ENCODE assay signal across 12 cellular contexts in the genomic region with DNA sequence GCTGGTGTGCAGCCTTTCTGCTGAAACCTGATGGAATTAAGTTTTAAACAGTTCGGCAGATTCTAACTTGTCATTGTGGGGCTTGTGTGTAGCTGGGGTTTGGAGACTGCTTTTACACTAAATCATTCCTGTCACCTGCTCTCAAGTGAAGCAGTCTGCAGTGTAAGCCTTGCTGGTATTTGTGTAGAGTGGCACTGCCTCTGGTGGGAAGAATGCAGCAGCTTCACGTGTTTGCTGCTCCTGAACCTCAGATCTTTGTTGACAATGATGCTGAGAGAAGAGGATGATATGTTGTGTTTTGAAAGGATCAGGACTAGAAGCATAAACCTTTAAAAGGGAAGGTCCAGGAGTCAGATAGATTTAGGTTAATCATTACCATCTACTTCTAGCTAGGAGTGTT.
A peak's percentile ranks its signal among the peaks of the same experiment; 100 is the strongest.
DNase-seq lines count a peak whose midpoint lies in the region; ATAC-seq, FAIRE-seq and TF ChIP-seq lines count a peak whose summit lies in the region.
"Had no signal": no experiment of that assay in that cellular context is flagged by ENCODE, and none has a peak within 500 bp of the region (broad histone marks: within the 10 kb centered on the region; RNA-seq: fewer than 3 reads in every experiment).

No MANE protein-coding gene starts in this region.

- no peaks in the 10 kb centered on the region for H3K9me2 ChIP-seq in HCT116 (ENCODE audit: insufficient read depth)

- H3K4me1 ChIP-seq in HCT116 (ENCODE audit: control insufficient read depth in 1 of 2, insufficient read depth in 2 of 2, low read length in 2 of 2): no peaks in the 10 kb centered on the region
- H3K4me1 ChIP-seq in HepG2 (ENCODE audit: insufficient read depth, low read length): peaks cover 23% of the 10 kb centered on the region

- H3K4me3 ChIP-seq in HCT116 (replicated peaks in 1 of 2; ENCODE audit: low read depth in 1 of 2, low read length in 2 of 2) (no peak overlapping the region), HepG2 (replicated peaks in 1 of 3; ENCODE audit: insufficient read depth in 1 of 3, low read depth in 2 of 3, low read length in 3 of 3) (no peak overlapping the region)

- no peaks in the 10 kb centered on the region for H4K20me1 ChIP-seq in HCT116 (ENCODE audit: insufficient read depth)
- H4K20me1 ChIP-seq in HepG2 (ENCODE audit: insufficient read depth, low read length): no peaks in the 10 kb centered on the region

- H3K27ac ChIP-seq in HCT116 (ENCODE audit: low read depth, low read length) (no peak overlapping the region), HepG2 (ENCODE audit: extremely low read length, insufficient read depth, low read length) (peak overlapping the region; percentile 54)

- H3K36me3 ChIP-seq in HCT116 (ENCODE audit: control insufficient read depth in 1 of 2, insufficient read depth in 2 of 2, low read length in 2 of 2) (peaks cover 0 to 6% of the 10 kb centered on the region in 2 experiments; a peak in 1 of 4 replicates), HepG2 (replicated peaks in 1 of 2; ENCODE audit: control insufficient read depth in 1 of 2, insufficient read depth in 2 of 2, low read length in 2 of 2) (peaks cover 3 to 14% of the 10 kb centered on the region in 2 experiments)

- peaks cover 35% of the 10 kb centered on the region for H3K36me3 Mint-ChIP-seq in T-cell

- peak in 1 of 2 experiments; percentile 29; a peak in 1 of 4 replicates for TF ChIP-seq EP300 in HepG2 (IDR thresholded peaks at IDR 0.05; ENCODE audit: low read depth in 2 of 2, low read length in 2 of 2)
- TF ChIP-seq EP300 in HepG2 (CRISPR knock-in tag; IDR thresholded peaks at IDR 0.05; ENCODE audit: borderline replicate concordance): no peak

- H3K4me2 ChIP-seq in HCT116 (ENCODE audit: low read length) (no peak overlapping the region), HepG2 (ENCODE audit: low read depth, low read length) (no peak overlapping the region)

- no peaks in the 10 kb centered on the region for H3K27me3 Mint-ChIP-seq in T-cell
- H3K27me3 Mint-ChIP-seq: activated naive CD8-positive, alpha-beta T cell treated with anti-CD3 and anti-CD28 coated beads, Interleukin-2, amount 10 ng/mL, durations not matched to agents 7 days and 5 days had no signal

- TF ChIP-seq POLR2A in HCT116 (IDR thresholded peaks at IDR 0.05; ENCODE audit: borderline replicate concordance, extremely low read depth, insufficient read depth, insufficient read length) (no peak), HepG2 (IDR thresholded peaks at IDR 0.05; ENCODE audit: insufficient read depth in 1 of 2, low read depth in 2 of 2, low read length in 2 of 2) (no peak)

- H3K27me3 ChIP-seq in HCT116 (ENCODE audit: insufficient read depth, low read length): no peaks in the 10 kb centered on the region
- no peaks in the 10 kb centered on the region for H3K27me3 ChIP-seq in HepG2 (ENCODE audit: control insufficient read depth in 1 of 2, insufficient read depth in 2 of 2, low read length in 2 of 2)

- no peaks in the 10 kb centered on the region for H3K9me3 Mint-ChIP-seq in T-cell
- H3K9me3 Mint-ChIP-seq: activated naive CD8-positive, alpha-beta T cell treated with anti-CD3 and anti-CD28 coated beads, Interleukin-2, amount 10 ng/mL, durations not matched to agents 7 days and 5 days had no signal

- H3K4me3 Mint-ChIP-seq in T-cell: no peak overlapping the region
- H3K4me3 Mint-ChIP-seq: activated naive CD8-positive, alpha-beta T cell treated with anti-CD3 and anti-CD28 coated beads, Interleukin-2, amount 10 ng/mL, durations not matched to agents 7 days and 5 days had no signal

- BruUV-seq in HCT116 (replicated peaks; lab: Mats Ljungman, UMichigan) (no TSS peak), HepG2 (replicated peaks; lab: Mats Ljungman, UMichigan) (no TSS peak)

- H3K9me3 ChIP-seq in HCT116 (ENCODE audit: control insufficient read depth in 1 of 2, insufficient read depth in 1 of 2, low read depth in 1 of 2, low read length in 2 of 2) (no peaks in the 10 kb centered on the region), HepG2 (ENCODE audit: low read length) (no peaks in the 10 kb centered on the region)

- RAD21 ChIA-PET in HCT116 (lab: Charles Lee; ENCODE audit: low non-redundant PET in 1 of 2, low total read pairs in 2 of 2, uncharacterized antibody in 2 of 2, unreplicated experiment in 2 of 2): no interaction called here

- H3K79me2 ChIP-seq in HCT116 (ENCODE audit: insufficient read depth, low read length) (no peaks in the 10 kb centered on the region), HepG2 (ENCODE audit: insufficient read depth, low read length) (no peaks in the 10 kb centered on the region)

- peaks cover 20 to 27% (median 23%) of the 10 kb centered on the region in 3 donors for H3K4me1 Mint-ChIP-seq in T-cell

- 25% methylated on average over 2 of the region's 2 CpGs for WGBS in HepG2 (ENCODE audit: low lambda C conversion rate)

- peak; percentile 71 for FAIRE-seq in HepG2 (lab: Jason Lieb, UNC)

- in situ Hi-C loops in HepG2 (cut with HindIII; ENCODE audit: extremely low pct_ligation_motif_present, low pct_unique_long_range_greater_than_20kb): loop anchor here (25.0 kb wide), 1 partner anchor 341 kb away; no protein-coding TSS in a partner anchor

- intact Hi-C loops in HCT116 (cut with micrococcal nuclease): no loop called here
- intact Hi-C loops in HepG2 (cut with micrococcal nuclease; ENCODE audit: unreplicated experiment): loop anchor here (1.0 to 2.0 kb wide), 2 partner anchors 19 to 51 kb away; no protein-coding TSS in a partner anchor

- H3K27ac Mint-ChIP-seq in T-cell: peak overlapping the region in 1 of 2 donors; percentile 4
- H3K27ac Mint-ChIP-seq: activated naive CD8-positive, alpha-beta T cell treated with anti-CD3 and anti-CD28 coated beads, Interleukin-2, amount 10 ng/mL, durations not matched to agents 7 days and 5 days had no signal

- peak in 2 of 3 experiments; percentile 49 to 62; a peak in 4 of 6 replicates for TF ChIP-seq CTCF in HCT116 (IDR thresholded peaks at IDR 0.05 in 2 of 3, conservative IDR thresholded peaks at IDR 0.05 in 1 of 3; ENCODE audit: borderline replicate concordance in 1 of 3, insufficient read depth in 1 of 3, low read depth in 2 of 3, low read length in 2 of 3)
- peak; percentile 81 for TF ChIP-seq CTCF in HepG2 (CRISPR knock-in tag; IDR thresholded peaks at IDR 0.05)

- ATAC-seq in HCT116 (peak; percentile 80), HepG2 (peak; percentile 98), GM21526 (IDR thresholded peaks at IDR 0.05; ENCODE audit: low FRiP score, unreplicated experiment) (no peak), HG02852 (IDR thresholded peaks at IDR 0.05; ENCODE audit: unreplicated experiment) (no peak), T-cell (replicated peaks in 1 of 4) (no peak)

- H2AFZ ChIP-seq in HCT116 (ENCODE audit: low read depth, low read length, poor library complexity, severe bottlenecking) (no peak overlapping the region), HepG2 (ENCODE audit: low read length) (no peak overlapping the region)

- DNase-seq in AG08395 (ENCODE audit: low spot score) (peak; percentile 24), HCT116 (ENCODE audit: low read depth, low spot score) (peak; percentile 7), cerebellar cortex (ENCODE audit: low spot score) (peak; percentile 73), HepG2 (ENCODE audit: low spot score) (peak; percentile 83), NCI-H748 treated with DMSO at 0.1 percent for 48 hours (lab: John Stamatoyannopoulos, UW) (no peak), T-cell (no peak)
- DNase-seq: activated naive CD8-positive, alpha-beta T cell treated with anti-CD3 and anti-CD28 coated beads, Interleukin-2, amount 10 ng/mL, durations not matched to agents 7 days and 5 days; NCI-H2029 treated with DMSO at 0.1 percent for 48 hours; retina; stimulated activated naive CD4-positive, alpha-beta T cell treated with Interleukin-2 at 50 U/mL for 16 hours had no signal

- TF ChIP-seq RAD21 in HCT116 (IDR thresholded peaks at IDR 0.05; ENCODE audit: low read depth): peak; percentile 30; the same call in 1 of the 2 replicates
- peak; percentile 59; the same call in 1 of the 2 replicates for TF ChIP-seq RAD21 in HepG2 (CRISPR knock-in tag; IDR thresholded peaks at IDR 0.05)

- POLR2A ChIA-PET in HCT116 (lab: Charles Lee): no interaction called here
- POLR2A ChIA-PET in HepG2 (lab: Yijun Ruan, JAX): no interaction called here
- POLR2A ChIA-PET in T-cell (lab: Charles Lee): no interaction called here

- CTCF ChIA-PET in HCT116 (lab: Charles Lee) (interaction anchor here (0.8 kb wide), 1 partner anchor 261 kb away, joined by 3 read pairs; no protein-coding TSS in a partner anchor), HepG2 (lab: Yijun Ruan, JAX; ENCODE audit: low intra/inter-chr PET ratio, low total read pairs) (interaction anchor here (1.9 kb wide), 1 partner anchor 19 kb away, joined by 6 read pairs; no protein-coding TSS in a partner anchor), T-cell (lab: Charles Lee) (interaction anchor here in 1 of 2 donors (0.6 kb wide), 1 partner anchor 1128 kb away, joined by 3 read pairs; no protein-coding TSS in a partner anchor)

- H3K9ac ChIP-seq in HCT116 (ENCODE audit: low read length) (no peak overlapping the region), HepG2 (ENCODE audit: insufficient read depth, low read depth, low read length) (no peak overlapping the region)

TF ChIP-seq in HCT116, 20 proteins besides CTCF, POLR2A, EP300 and RAD21 (continues in another document):
- no peak for TF ChIP-seq YY1 (IDR thresholded peaks at IDR 0.05; ENCODE audit: extremely low read depth, insufficient replicate concordance, low read depth, low read length)
- TF ChIP-seq JUND (IDR thresholded peaks at IDR 0.05): no peak
- no peak for TF ChIP-seq CEBPB (IDR thresholded peaks at IDR 0.05; ENCODE audit: low read depth)
- TF ChIP-seq FOSL1 (IDR thresholded peaks at IDR 0.05; ENCODE audit: low read depth): no peak
- TF ChIP-seq EZH2 (IDR thresholded peaks at IDR 0.05): no peak
- no peak for TF ChIP-seq EZH2phosphoT487 (IDR thresholded peaks at IDR 0.05; ENCODE audit: borderline replicate concordance)
- TF ChIP-seq SP1 (IDR thresholded peaks at IDR 0.05; ENCODE audit: low read depth): no peak
- TF ChIP-seq TCF7L2 (IDR thresholded peaks at IDR 0.05; ENCODE audit: borderline replicate concordance, extremely low read depth, insufficient read depth, insufficient read length): no peak
- TF ChIP-seq ELF1 (IDR thresholded peaks at IDR 0.05; ENCODE audit: borderline replicate concordance, low read depth): no peak

TF ChIP-seq in HepG2, 621 proteins besides CTCF, POLR2A, EP300 and RAD21 (continues in another document):
- TF ChIP-seq ZNF614 (CRISPR knock-in tag; IDR thresholded peaks at IDR 0.05; ENCODE audit: borderline replicate concordance) (0 out of 2 replicates have a peak, but pooled peaks have one; percentile 45), ZNF101 (CRISPR knock-in tag; IDR thresholded peaks at IDR 0.05; ENCODE audit: borderline replicate concordance, low read depth) (no peak)

Comparison
In these comparisons a context has a peak if more than half of its experiments do, and no peak if none do; other contexts are left out.
1. DNase-seq: peak in AG08395 (single experiment), HCT116 (single experiment), cerebellar cortex (single experiment) and HepG2 (single experiment); none in NCI-H748 treated with DMSO at 0.1 percent for 48 hours (single experiment) and T-cell (0 of 34).
2. ATAC-seq: peak in HCT116 (single experiment) and HepG2 (single experiment); none in GM21526 (single experiment), HG02852 (single experiment) and T-cell (0 of 4).